8 cellular contexts compared by ENCODE assay signal in genomic region chr19:3108775-3109174, GRCh38. TPM values are rescaled to one million over a fixed set of nuclear protein-coding genes. Genes with fewer than 3 reads are reported as not detected.
DNase-seq lines count a peak whose midpoint lies in the region; ATAC-seq and TF ChIP-seq lines count a peak whose summit lies in the region.

No MANE protein-coding gene starts in this region.

- peaks cover 5% of the 10 kb centered on the region for H3K9me3 Mint-ChIP-seq in glutamatergic neuron (ENCODE audit: unreplicated experiment)

- no peaks in the 10 kb centered on the region for H3K36me3 Mint-ChIP-seq in glutamatergic neuron (ENCODE audit: unreplicated experiment)

- no peak for TF ChIP-seq EP300 in Ishikawa (IDR thresholded peaks at IDR 0.05; ENCODE audit: borderline replicate concordance)

- ATAC-seq in sciatic nerve, result peak; percentile 51
- ATAC-seq in GM19351 (IDR thresholded peaks at IDR 0.05; ENCODE audit: unreplicated experiment), result no peak
- no peak for ATAC-seq in GM19023 (IDR thresholded peaks at IDR 0.05; ENCODE audit: unreplicated experiment)

- DNase-seq in D341Med (ENCODE audit: low spot score) (peak; percentile 79), SHP77 treated with DMSO at 0.1 percent for 48 hours (lab: John Stamatoyannopoulos, UW) (peak; percentile 19), glutamatergic neuron (peak; percentile 78), sciatic nerve (ENCODE audit: low spot score) (no peak)
- DNase-seq in activated gamma-delta T cell treated with anti-CD3 and anti-CD28 coated beads, Interleukin-2, amount 50 U/mL, for 16 hours (ENCODE audit: low read depth), result peak; percentile 53

- TF ChIP-seq RAD21 in Ishikawa (IDR thresholded peaks at IDR 0.05; ENCODE audit: low read depth), result peak; percentile 55

- H3K27ac Mint-ChIP-seq in glutamatergic neuron (ENCODE audit: unreplicated experiment), result no peak overlapping the region

- peaks cover 4% of the 10 kb centered on the region for H3K4me1 Mint-ChIP-seq in glutamatergic neuron (ENCODE audit: low read depth, unreplicated experiment)

- peak; percentile 88 for TF ChIP-seq CTCF in glutamatergic neuron (IDR thresholded peaks at IDR 0.05; ENCODE audit: partially characterized antibody, unreplicated experiment)

- H3K4me3 Mint-ChIP-seq in glutamatergic neuron (ENCODE audit: unreplicated experiment), result no peak overlapping the region

- intact Hi-C loops in sciatic nerve (cut with DNase I), result loop anchor here (10.0 kb wide), 1 partner anchor 154 kb away; no protein-coding TSS in a partner anchor

- peaks cover 4% of the 10 kb centered on the region for H3K27me3 Mint-ChIP-seq in glutamatergic neuron (ENCODE audit: unreplicated experiment)

TF ChIP-seq in Ishikawa, 13 proteins besides CTCF, POLR2A, EP300 and RAD21:
- TF ChIP-seq, protein P1, sequence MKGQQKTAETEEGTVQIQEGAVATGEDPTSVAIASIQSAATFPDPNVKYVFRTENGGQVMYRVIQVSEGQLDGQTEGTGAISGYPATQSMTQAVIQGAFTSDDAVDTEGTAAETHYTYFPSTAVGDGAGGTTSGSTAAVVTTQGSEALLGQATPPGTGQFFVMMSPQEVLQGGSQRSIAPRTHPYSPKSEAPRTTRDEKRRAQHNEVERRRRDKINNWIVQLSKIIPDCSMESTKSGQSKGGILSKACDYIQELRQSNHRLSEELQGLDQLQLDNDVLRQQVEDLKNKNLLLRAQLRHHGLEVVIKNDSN (IDR thresholded peaks at IDR 0.05), result peak; percentile 76
- 0 out of 2 replicates have a peak, but pooled peaks have one; percentile 37 for TF ChIP-seq ZBTB7A (IDR thresholded peaks at IDR 0.05; ENCODE audit: low read depth)
- no peak for TF ChIP-seq FOXM1 (IDR thresholded peaks at IDR 0.05; ENCODE audit: borderline replicate concordance, low read depth)
- no peak for TF ChIP-seq TCF12 (IDR thresholded peaks at IDR 0.05; ENCODE audit: low read depth)
- peak; percentile 72 for TF ChIP-seq MAX (IDR thresholded peaks at IDR 0.05)
- no peak for TF ChIP-seq REST (IDR thresholded peaks at IDR 0.05; ENCODE audit: low read depth)

RNA-seq across cellular contexts. Expression of gene GNA11, which starts 14.6 kb away (rescaled TPM):
- total RNA-seq in glutamatergic neuron (ENCODE audit: unreplicated experiment) (32.4 TPM), sciatic nerve (74.0 TPM)

RNA-seq across cellular contexts. Expression of gene GNA15, which starts 27.1 kb away (rescaled TPM):
- total RNA-seq in glutamatergic neuron (ENCODE audit: unreplicated experiment), result not detected
- 9.5 TPM for total RNA-seq in sciatic nerve

RNA-seq across cellular contexts. Expression of gene TLE5, which starts 46.5 kb away (rescaled TPM):
- total RNA-seq in glutamatergic neuron (ENCODE audit: unreplicated experiment) (258 TPM), sciatic nerve (708 TPM)
